In genomic region chr2:208125242-208125641, GRCh38 we compare ENCODE assay signal across 34 cellular contexts. TPM values are rescaled to one million over a fixed set of nuclear protein-coding genes. Genes with fewer than 3 reads are reported as not detected.
"Had no signal": no experiment of that assay in that cellular context is flagged by ENCODE, and none has a peak within 500 bp of the region (broad histone marks: within the 10 kb centered on the region; RNA-seq: fewer than 3 reads in every experiment).

No MANE protein-coding gene starts in this region.

- H3K4me2 ChIP-seq: neural progenitor cell had no signal

- ATAC-seq: natural killer cell; psoas muscle; right cardiac atrium; sciatic nerve; stimulated activated effector memory CD8-positive, alpha-beta T cell treated with anti-CD3 and anti-CD28 coated beads, Interleukin-12 subunit alpha, Interleukin-12 subunit beta, amount 100 ng/mL, for 72 hours; stimulated activated naive B cell treated with anti-CD40 and anti-IgM and Interleukin-4, amounts not matched to agents 10 μg/mL and 1 μg/mL and 100 μg/mL, for 72 hours had no signal

- H3K27me3 ChIP-seq: neural progenitor cell, ovary, upper lobe of left lung, vagina had no signal

- H3K9me3 ChIP-seq: ovary, psoas muscle, stomach, thoracic aorta, thyroid gland, tibial nerve, upper lobe of left lung, vagina had no signal

- H3K36me3 Mint-ChIP-seq: natural killer cell; neural progenitor cell; stimulated activated effector memory CD8-positive, alpha-beta T cell treated with anti-CD3 and anti-CD28 coated beads, Interleukin-12 subunit alpha, Interleukin-12 subunit beta, amount 100 ng/mL, for 72 hours; stimulated activated naive B cell treated with anti-CD40 and anti-IgM and Interleukin-4, amounts not matched to agents 10 μg/mL and 1 μg/mL and 100 μg/mL, for 72 hours had no signal

- DNase-seq: natural killer cell; occipital lobe; ovary; posterior cingulate gyrus; psoas muscle; right cardiac atrium; stimulated activated CD4-positive, alpha-beta T cell treated with anti-CD3 and anti-CD28 coated beads, Interleukin-15, amount 100 ng/mL, for 24 hours; stimulated activated CD4-positive, alpha-beta T cell treated with anti-CD3 and anti-CD28 coated beads, Interleukin-2, amount 100 ng/mL, for 24 hours; stimulated activated CD4-positive, alpha-beta T cell treated with anti-CD3 and anti-CD28 coated beads, Interleukin-2, amount 100 ng/mL, for 48 hours; stimulated activated CD4-positive, alpha-beta T cell treated with anti-CD3 and anti-CD28 coated beads, Interleukin-4, amount 100 ng/mL, for 24 hours; stimulated activated naive B cell treated with anti-CD40 and anti-IgM and Interleukin-4, amounts not matched to agents 10 μg/mL and 1 μg/mL and 100 μg/mL, for 72 hours; stimulated activated naive CD4-positive, alpha-beta T cell treated with Interleukin-2 at 50 U/mL for 16 hours; stomach; thyroid gland; trophoblast cell; upper lobe of left lung had no signal

- H2AFZ ChIP-seq: neural progenitor cell, parathyroid adenoma had no signal

- FAIRE-seq: urothelium cell line had no signal

- H3K9me3 Mint-ChIP-seq: natural killer cell; nephron; neural progenitor cell; stimulated activated effector memory CD8-positive, alpha-beta T cell treated with anti-CD3 and anti-CD28 coated beads, Interleukin-12 subunit alpha, Interleukin-12 subunit beta, amount 100 ng/mL, for 72 hours; stimulated activated naive CD8-positive, alpha-beta T cell treated with anti-CD3 and anti-CD28 coated beads, Interleukin-15, Interleukin-2, amounts not matched to agents 100 ng/mL and 50 ng/mL, for 24 hours had no signal

- H3K27me3 Mint-ChIP-seq: progenitor cell of endocrine pancreas had no signal

- H3K4me1 Mint-ChIP-seq: stimulated activated effector memory CD8-positive, alpha-beta T cell treated with anti-CD3 and anti-CD28 coated beads, Interleukin-12 subunit alpha, Interleukin-12 subunit beta, amount 100 ng/mL, for 72 hours had no signal

- H3K36me3 ChIP-seq: neural progenitor cell, ovary, stomach, thoracic aorta, thyroid gland, tibial nerve, upper lobe of left lung, vagina had no signal

- H3K4me3 ChIP-seq: neural progenitor cell, psoas muscle, skin epidermis, thyroid gland, vagina had no signal

- H3K79me2 ChIP-seq: parathyroid adenoma had no signal

- H3K4me3 Mint-ChIP-seq: natural killer cell; nephron; neural progenitor cell; stimulated activated effector memory CD8-positive, alpha-beta T cell treated with anti-CD3 and anti-CD28 coated beads, Interleukin-12 subunit alpha, Interleukin-12 subunit beta, amount 100 ng/mL, for 72 hours had no signal

- H3K27ac Mint-ChIP-seq: natural killer cell; nephron; neural progenitor cell; progenitor cell of endocrine pancreas; stimulated activated effector memory CD8-positive, alpha-beta T cell treated with anti-CD3 and anti-CD28 coated beads, Interleukin-12 subunit alpha, Interleukin-12 subunit beta, amount 100 ng/mL, for 72 hours; stimulated activated naive B cell treated with anti-CD40 and anti-IgM and Interleukin-4, amounts not matched to agents 10 μg/mL and 1 μg/mL and 100 μg/mL, for 72 hours; stimulated activated naive CD8-positive, alpha-beta T cell treated with anti-CD3 and anti-CD28 coated beads, Interleukin-15, Interleukin-2, amounts not matched to agents 100 ng/mL and 50 ng/mL, for 24 hours had no signal

- H3K4me1 ChIP-seq: neural progenitor cell, parathyroid adenoma, psoas muscle had no signal

- H3K27ac ChIP-seq: neural progenitor cell, ovary, parathyroid adenoma, psoas muscle, skin epidermis, stomach, thoracic aorta, thyroid gland, tibial nerve, upper lobe of left lung, vagina had no signal

- H3K9ac ChIP-seq: neural progenitor cell, parathyroid adenoma had no signal

RNA-seq across cellular contexts. Expression of gene CRYGD, which starts 0.9 kb away (rescaled TPM):
- total RNA-seq: natural killer cell, osteoblast, progenitor cell of endocrine pancreas, psoas muscle, renal cortical epithelial cell, sciatic nerve, stomach, subcutaneous adipose tissue, thoracic aorta, thyroid gland, tibial nerve, upper lobe of left lung, ureter, vagina had no signal
- polyA plus RNA-seq: neural cell, psoas muscle, right cardiac atrium, stomach had no signal

RNA-seq across cellular contexts. Expression of gene CRYGC, which starts 4.4 kb away (rescaled TPM):
- total RNA-seq: natural killer cell, occipital lobe, osteoblast, ovary, progenitor cell of endocrine pancreas, psoas muscle, renal cortical epithelial cell, right cardiac atrium, sciatic nerve, stomach, subcutaneous adipose tissue, temporal lobe, thoracic aorta, thyroid gland, tibial nerve, upper lobe of left lung, ureter, vagina had no signal
- polyA plus RNA-seq: neural cell, ovary, psoas muscle, right cardiac atrium, stomach had no signal

RNA-seq across cellular contexts. Expression of gene CRYGB, which starts 20.7 kb away (rescaled TPM):
- total RNA-seq: natural killer cell, occipital lobe, osteoblast, ovary, progenitor cell of endocrine pancreas, psoas muscle, renal cortical epithelial cell, right cardiac atrium, sciatic nerve, stomach, subcutaneous adipose tissue, temporal lobe, thoracic aorta, thyroid gland, tibial nerve, upper lobe of left lung, ureter, vagina had no signal
- polyA plus RNA-seq: neural cell, ovary, psoas muscle, right cardiac atrium, stomach had no signal

RNA-seq across cellular contexts. Expression of gene CRYGA, which starts 38.1 kb away (rescaled TPM):
- total RNA-seq: natural killer cell, occipital lobe, osteoblast, ovary, progenitor cell of endocrine pancreas, psoas muscle, renal cortical epithelial cell, right cardiac atrium, sciatic nerve, stomach, subcutaneous adipose tissue, temporal lobe, thoracic aorta, thyroid gland, tibial nerve, upper lobe of left lung, ureter, vagina had no signal
- polyA plus RNA-seq: neural cell, ovary, psoas muscle, right cardiac atrium, stomach had no signal
